Comparison of ENCODE assay signal across 7 cellular contexts in genomic region chr6:47563162-47563561, GRCh38.
"Had no signal": no experiment of that assay in that cellular context is flagged by ENCODE, and none has a peak within 500 bp of the region (broad histone marks: within the 10 kb centered on the region; RNA-seq: fewer than 3 reads in every experiment).

No MANE protein-coding gene starts in this region.

- H3K9ac ChIP-seq: KMS-11 had no signal

- H3K27ac Mint-ChIP-seq: H9 had no signal

- H3K4me3 ChIP-seq: GM23338 had no signal

- H3K4me1 Mint-ChIP-seq: H9 had no signal

- DNase-seq: H9, HCEC 1CT, KBM-7 had no signal

- H3K4me3 Mint-ChIP-seq: GM23338, H9 had no signal

- H2AFZ ChIP-seq: GM23338 had no signal

- FAIRE-seq: H1, HTR-8/SVneo had no signal

- H3K27ac ChIP-seq: KMS-11 had no signal

- H3K4me2 ChIP-seq: GM23338, KMS-11 had no signal

- ATAC-seq: GM23338 had no signal

- H3K9me3 Mint-ChIP-seq: GM23338, H9 had no signal
